ENCODE assay signal across 23 cellular contexts in the genomic region with DNA sequence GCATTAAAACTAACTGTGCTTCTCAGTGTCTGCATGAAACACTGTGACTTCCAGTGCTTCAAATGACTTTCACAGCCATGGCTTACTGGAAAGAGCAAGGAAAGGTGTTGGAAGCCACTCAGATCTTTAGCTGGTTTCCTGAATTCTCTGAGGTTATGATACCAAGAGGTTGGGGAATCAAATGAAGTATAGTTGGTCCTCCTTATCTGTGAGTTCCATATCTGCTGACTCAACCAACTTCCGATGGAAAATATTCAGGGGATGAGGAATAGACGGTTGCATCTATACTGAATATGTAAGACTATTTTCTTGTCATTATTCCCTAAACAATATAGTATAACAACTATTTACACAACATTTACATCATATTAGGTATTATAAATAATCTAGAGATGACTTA.
"Had no signal": no experiment of that assay in that cellular context is flagged by ENCODE, and none has a peak within 500 bp of the region (broad histone marks: within the 10 kb centered on the region; RNA-seq: fewer than 3 reads in every experiment).

No MANE protein-coding gene starts in this region.

- H3K4me3 ChIP-seq: MG63, SJCRH30 had no signal

- H3K27me3 ChIP-seq: MG63, SJCRH30 had no signal

- H3K9me3 ChIP-seq: MG63, SJCRH30 had no signal

- H3K27ac ChIP-seq: SJCRH30 had no signal

- H3K4me1 ChIP-seq: SJCRH30 had no signal

- DNase-seq: Karpas-422, KG1, MG63, NCI-H1092, NCI-H1105 treated with DMSO at 0.1 percent for 48 hours, NCI-H1417 treated with DMSO at 0.1 percent for 48 hours, NCI-H146, NCI-H1694 treated with DMSO at 0.1 percent for 48 hours, NCI-H1930, NCI-H2081, NCI-H2107, NCI-H2227 treated with DMSO at 0.1 percent for 48 hours, NCI-H446, NCI-H510A, NCI-H524 treated with DMSO at 0.1 percent for 48 hours, NCI-H69, NCI-H774, PC-3, SHP77 treated with DMSO at 0.1 percent for 48 hours, SJCRH30 had no signal

- H3K36me3 ChIP-seq: MG63, SJCRH30 had no signal

- ATAC-seq: Panc1, PC-3, Right ventricle myocardium inferior, SK-N-SH treated with all-trans-retinoic acid at 6 μM for 48 hours had no signal
